Comparison of ENCODE assay signal across 1 cellular context in genomic region chr6:84582997-84583396, GRCh38.
TF ChIP-seq lines count a peak whose summit lies in the region.

No MANE protein-coding gene starts in this region.

TF ChIP-seq in IMR-90, 13 proteins besides CTCF, POLR2A, EP300 and RAD21:
- TF ChIP-seq RCOR1 (IDR thresholded peaks at IDR 0.05; ENCODE audit: insufficient replicate concordance, low read length) (no peak), MAZ (IDR thresholded peaks at IDR 0.05; ENCODE audit: borderline replicate concordance, low read depth, low read length) (no peak), NFE2L2 (IDR thresholded peaks at IDR 0.05; ENCODE audit: low read depth, low read length) (no peak), MAFK (IDR thresholded peaks at IDR 0.05; ENCODE audit: low read depth, low read length) (no peak), BHLHE40 (IDR thresholded peaks at IDR 0.05; ENCODE audit: low read depth, low read length) (no peak), MXI1 (IDR thresholded peaks at IDR 0.05; ENCODE audit: borderline replicate concordance, low read depth, low read length) (no peak), CEBPB (IDR thresholded peaks at IDR 0.05; ENCODE audit: low read depth, low read length) (no peak)
